ENCODE assay signal across 20 cellular contexts in the genomic region with DNA sequence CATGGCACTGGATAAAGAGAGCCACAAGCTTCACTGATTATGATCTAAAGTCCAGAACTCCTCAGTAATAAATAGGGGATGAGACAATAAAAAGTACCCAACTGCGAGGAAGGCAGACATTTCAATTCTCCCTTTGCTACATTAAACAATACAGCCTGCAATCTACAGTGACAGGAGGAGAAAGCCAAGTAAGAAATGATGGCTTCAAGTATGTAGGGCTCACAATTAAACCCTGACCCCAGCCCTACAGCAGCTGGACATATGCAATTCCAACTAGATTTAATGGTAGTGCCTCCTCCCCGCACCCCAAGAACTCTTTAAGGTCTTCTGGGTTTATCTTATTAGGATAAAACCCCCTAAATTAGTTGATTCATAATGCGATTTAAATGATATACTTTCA.
DNase-seq lines count a peak whose midpoint lies in the region; ATAC-seq and TF ChIP-seq lines count a peak whose summit lies in the region.
"Had no signal": no experiment of that assay in that cellular context is flagged by ENCODE, and none has a peak within 500 bp of the region (broad histone marks: within the 10 kb centered on the region; RNA-seq: fewer than 3 reads in every experiment).

No MANE protein-coding gene starts in this region.

- DNase-seq in NCI-H2227 treated with DMSO at 0.1 percent for 48 hours (lab: John Stamatoyannopoulos, UW) (peak; percentile 96), NCI-H82 treated with DMSO at 0.1 percent for 48 hours (lab: John Stamatoyannopoulos, UW; ENCODE audit: unreplicated experiment) (peak; percentile 54), retina (peak; percentile 54), SW 1271 (lab: John Stamatoyannopoulos, UW) (no peak), GM19238 (ENCODE audit: insufficient read length, low spot score) (no peak)
- DNase-seq: 8988T; ACHN; AML-193; BE2C; CD4-positive, alpha-beta T cell; CD8-positive, alpha-beta memory T cell; DMS 273 treated with DMSO at 0.1 percent for 48 hours; DMS79; EL; GDM1; HCEC 1CT had no signal

- ATAC-seq in SK-N-SH treated with all-trans-retinoic acid at 6 μM for 48 hours (peak; percentile 52; the same call in 2 of the 3 replicates), HG03378 (IDR thresholded peaks at IDR 0.05; ENCODE audit: unreplicated experiment) (no peak)
- ATAC-seq: A549, GM23338 had no signal

TF ChIP-seq in SK-N-SH treated with all-trans-retinoic acid at 6 μM for 48 hours, 23 proteins besides CTCF, POLR2A, EP300 and RAD21:
- no peak for TF ChIP-seq ESRRG (CRISPR knock-in tag; IDR thresholded peaks at IDR 0.05)
- TF ChIP-seq PPARA (CRISPR knock-in tag; IDR thresholded peaks at IDR 0.05; ENCODE audit: borderline replicate concordance): no peak
- TF ChIP-seq ARNTL (CRISPR knock-in tag; IDR thresholded peaks at IDR 0.05; ENCODE audit: borderline replicate concordance, low read depth): no peak
- no peak for TF ChIP-seq OSR1 (CRISPR knock-in tag; IDR thresholded peaks at IDR 0.05)
- no peak for TF ChIP-seq RARB (CRISPR knock-in tag; IDR thresholded peaks at IDR 0.05)
- TF ChIP-seq ZFP30 (CRISPR knock-in tag; IDR thresholded peaks at IDR 0.05): no peak
- TF ChIP-seq, protein P1, sequence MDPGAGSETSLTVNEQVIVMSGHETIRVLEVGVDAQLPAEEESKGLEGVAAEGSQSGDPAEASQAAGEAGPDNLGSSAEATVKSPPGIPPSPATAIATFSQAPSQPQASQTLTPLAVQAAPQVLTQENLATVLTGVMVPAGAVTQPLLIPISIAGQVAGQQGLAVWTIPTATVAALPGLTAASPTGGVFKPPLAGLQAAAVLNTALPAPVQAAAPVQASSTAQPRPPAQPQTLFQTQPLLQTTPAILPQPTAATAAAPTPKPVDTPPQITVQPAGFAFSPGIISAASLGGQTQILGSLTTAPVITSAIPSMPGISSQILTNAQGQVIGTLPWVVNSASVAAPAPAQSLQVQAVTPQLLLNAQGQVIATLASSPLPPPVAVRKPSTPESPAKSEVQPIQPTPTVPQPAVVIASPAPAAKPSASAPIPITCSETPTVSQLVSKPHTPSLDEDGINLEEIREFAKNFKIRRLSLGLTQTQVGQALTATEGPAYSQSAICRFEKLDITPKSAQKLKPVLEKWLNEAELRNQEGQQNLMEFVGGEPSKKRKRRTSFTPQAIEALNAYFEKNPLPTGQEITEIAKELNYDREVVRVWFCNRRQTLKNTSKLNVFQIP (CRISPR knock-in tag; IDR thresholded peaks at IDR 0.05; ENCODE audit: borderline replicate concordance, low read depth): no peak
- TF ChIP-seq TOX (CRISPR knock-in tag; IDR thresholded peaks at IDR 0.05; ENCODE audit: borderline replicate concordance): no peak
- TF ChIP-seq GLIS3 (CRISPR knock-in tag; IDR thresholded peaks at IDR 0.05): no peak
- TF ChIP-seq SNAI2 (CRISPR knock-in tag; IDR thresholded peaks at IDR 0.05): no peak
- TF ChIP-seq ZNF8 (CRISPR knock-in tag; IDR thresholded peaks at IDR 0.05): no peak
- TF ChIP-seq CSDC2 (CRISPR knock-in tag; IDR thresholded peaks at IDR 0.05): no peak
- no peak for TF ChIP-seq ZFP3 (CRISPR knock-in tag; IDR thresholded peaks at IDR 0.05)
- TF ChIP-seq TCF4 (CRISPR knock-in tag; IDR thresholded peaks at IDR 0.05; ENCODE audit: borderline replicate concordance): no peak

Comparison
In these comparisons a context has a peak if more than half of its experiments do, and no peak if none do; other contexts are left out.
1. DNase-seq: peak in NCI-H2227 treated with DMSO at 0.1 percent for 48 hours (single experiment), NCI-H82 treated with DMSO at 0.1 percent for 48 hours (single experiment) and retina (single experiment); none in SW 1271 (0 of 2) and GM19238 (single experiment).